Comparison of ENCODE assay signal across 11 cellular contexts in the genomic region with DNA sequence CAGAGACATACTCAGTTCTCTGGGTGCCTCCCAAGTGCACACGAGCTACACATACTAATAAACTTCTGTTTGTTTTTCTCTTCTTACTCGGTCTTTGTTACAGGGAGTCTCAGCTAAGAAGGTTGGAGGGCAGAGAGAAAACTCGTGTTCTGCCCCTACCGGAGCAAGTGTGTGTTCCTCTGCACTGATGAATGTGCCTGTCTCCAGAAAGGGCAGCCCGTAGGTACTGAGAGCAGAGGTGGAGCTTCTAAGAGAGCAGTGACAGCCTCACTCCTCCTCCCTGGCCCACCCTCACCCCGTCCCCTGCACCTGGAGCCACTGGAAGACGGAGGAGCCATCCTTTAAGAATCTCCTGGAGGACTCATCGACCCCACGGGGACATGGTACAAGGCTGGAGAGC.
"Had no signal": no experiment of that assay in that cellular context is flagged by ENCODE, and none has a peak within 500 bp of the region (broad histone marks: within the 10 kb centered on the region; RNA-seq: fewer than 3 reads in every experiment).

No MANE protein-coding gene starts in this region.

- H3K4me1 Mint-ChIP-seq: natural killer cell had no signal

- H3K4me3 ChIP-seq: smooth muscle cell had no signal

- H3K27ac Mint-ChIP-seq: natural killer cell had no signal

- ATAC-seq: esophagus mucosa, natural killer cell, right cardiac atrium had no signal

- DNase-seq: effector memory CD4-positive, alpha-beta T cell; glutamatergic neuron; mesendoderm; natural killer cell; posterior cingulate gyrus; right cardiac atrium; stimulated activated CD4-positive, alpha-beta T cell treated with anti-CD3 and anti-CD28 coated beads, Interleukin-2, amount 100 ng/mL, for 48 hours; stimulated activated naive CD4-positive, alpha-beta T cell treated with Interleukin-2 at 50 U/mL for 16 hours; trophoblast cell had no signal

- H3K36me3 Mint-ChIP-seq: natural killer cell had no signal

- H3K4me3 Mint-ChIP-seq: natural killer cell had no signal
